ENCODE assay signal across 14 cellular contexts in the genomic region with DNA sequence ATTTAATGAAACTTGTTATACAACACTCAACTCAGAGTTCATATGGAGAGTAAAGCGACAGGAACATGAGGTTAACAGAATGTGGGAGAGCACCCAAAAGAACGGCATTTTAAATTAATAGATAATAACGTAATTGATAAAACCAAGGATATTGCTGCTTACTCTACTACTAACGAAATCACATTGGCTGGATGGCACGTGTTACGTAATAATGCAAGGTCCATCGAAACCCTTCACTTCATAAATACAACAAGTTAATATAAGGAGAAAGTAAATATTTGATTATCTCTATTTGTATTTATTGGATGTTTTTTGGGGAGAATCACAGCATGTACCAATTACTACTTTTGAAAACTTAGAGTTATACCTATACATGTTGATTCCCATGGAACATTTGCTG. TPM values are rescaled to one million over a fixed set of nuclear protein-coding genes. Genes with fewer than 3 reads are reported as not detected.
A peak's percentile ranks its signal among the peaks of the same experiment; 100 is the strongest.
DNase-seq lines count a peak whose midpoint lies in the region; ATAC-seq and TF ChIP-seq lines count a peak whose summit lies in the region.
"Had no signal": no experiment of that assay in that cellular context is flagged by ENCODE, and none has a peak within 500 bp of the region (broad histone marks: within the 10 kb centered on the region; RNA-seq: fewer than 3 reads in every experiment).

No MANE protein-coding gene starts in this region.

- BruUV-seq in Caco-2 (replicated peaks; lab: Mats Ljungman, UMichigan) = no TSS peak

- 59% methylated on average over 7 of the region's 7 CpGs for WGBS in right cardiac atrium
- WGBS in gastroesophageal sphincter (ENCODE audit: low coverage in 1 of 2), 2 donors = 15 to 26% methylated on average over 6 to 7 of the region's 7 CpGs
- WGBS in ovary, 3 donors = 63 to 80% (median 73%) methylated on average over 7 of the region's 7 CpGs

- POLR2A ChIA-PET in Caco-2 (lab: Charles Lee) = no interaction called here

- no peak for ATAC-seq in right cardiac atrium
- ATAC-seq in gastroesophageal sphincter = no peak
- ATAC-seq in HG03460 (IDR thresholded peaks at IDR 0.05; ENCODE audit: unreplicated experiment) = no peak

- DNase-seq in right cardiac atrium = no peak
- no peak for DNase-seq in cardiac septum (ENCODE audit: low spot score)
- no peak for DNase-seq in ovary
- no peak for DNase-seq in CD1c-positive myeloid dendritic cell (ENCODE audit: extremely low spot score)
- DNase-seq in SKM-1 (lab: John Stamatoyannopoulos, UW; ENCODE audit: unreplicated experiment) = no peak
- DNase-seq in Caco-2 = no peak
- DNase-seq: activated CD8-positive, alpha-beta memory T cell treated with anti-CD3 and anti-CD28 coated beads, Interleukin-2, amount 50 U/mL, for 48 hours; activated naive CD8-positive, alpha-beta T cell treated with anti-CD3 and anti-CD28 coated beads for 36 hours; immature natural killer cell; NCI-H1048; substantia nigra; WERI-Rb-1 had no signal

- TF ChIP-seq POLR2A in gastroesophageal sphincter (IDR thresholded peaks at IDR 0.05) = no peak
- TF ChIP-seq POLR2A in ovary (IDR thresholded peaks at IDR 0.05) = no peak

- H3K4me3 ChIP-seq in right cardiac atrium (ENCODE audit: low read length) (peak overlapping the region; percentile 76), gastroesophageal sphincter (peak overlapping the region; percentile 75 to 76), ovary (peak overlapping the region; percentile 84), Caco-2 (ENCODE audit: low read depth, low read length) (no peak overlapping the region)

- intact Hi-C loops in right cardiac atrium (cut with DNase I) = loop anchor here (10.0 kb wide), 2 partner anchors 349 to 1139 kb away; no protein-coding TSS in a partner anchor
- intact Hi-C loops in cardiac septum (cut with DNase I) = loop anchor here (2.0 to 10.0 kb wide), 3 partner anchors 169 to 347 kb away; no protein-coding TSS in a partner anchor
- intact Hi-C loops in ovary (cut with DNase I) = no loop called here
- intact Hi-C loops in Caco-2 (cut with micrococcal nuclease; ENCODE audit: unreplicated experiment) = no loop called here

- H3K27ac ChIP-seq in right cardiac atrium (ENCODE audit: low read length) (no peak overlapping the region), gastroesophageal sphincter (peak overlapping the region in 3 of 4 donors; percentile 74 to 94 (median 94)), ovary (no peak overlapping the region)
- H3K27ac ChIP-seq: WERI-Rb-1 had no signal

- H3K9me3 ChIP-seq in right cardiac atrium (ENCODE audit: control insufficient read depth, low read length) (no peaks in the 10 kb centered on the region), gastroesophageal sphincter (no peaks in the 10 kb centered on the region), ovary (no peaks in the 10 kb centered on the region), Caco-2 (no peaks in the 10 kb centered on the region)

- peaks cover 7% of the 10 kb centered on the region for H3K4me1 Mint-ChIP-seq in Caco-2 (ENCODE audit: low read depth, unreplicated experiment)

- no peak overlapping the region for H3K4me3 Mint-ChIP-seq in Caco-2 (ENCODE audit: unreplicated experiment)
- H3K4me3 Mint-ChIP-seq: activated naive CD8-positive, alpha-beta T cell treated with anti-CD3 and anti-CD28 coated beads for 36 hours had no signal

- no peaks in the 10 kb centered on the region for H3K9me3 Mint-ChIP-seq in Caco-2 (ENCODE audit: unreplicated experiment)
- H3K9me3 Mint-ChIP-seq: activated naive CD8-positive, alpha-beta T cell treated with anti-CD3 and anti-CD28 coated beads for 36 hours had no signal

- no peaks in the 10 kb centered on the region for H3K36me3 Mint-ChIP-seq in Caco-2 (ENCODE audit: insufficient read depth, unreplicated experiment)
- H3K36me3 Mint-ChIP-seq: activated naive CD8-positive, alpha-beta T cell treated with anti-CD3 and anti-CD28 coated beads for 36 hours; immature natural killer cell had no signal

- peaks cover 33% of the 10 kb centered on the region for H3K27me3 Mint-ChIP-seq in Caco-2 (ENCODE audit: insufficient read depth, unreplicated experiment)

- no peak overlapping the region for H3K27ac Mint-ChIP-seq in Caco-2 (ENCODE audit: unreplicated experiment)
- H3K27ac Mint-ChIP-seq: activated naive CD8-positive, alpha-beta T cell treated with anti-CD3 and anti-CD28 coated beads for 36 hours; immature natural killer cell had no signal

- no peak for TF ChIP-seq CTCF in gastroesophageal sphincter (IDR thresholded peaks at IDR 0.05)
- no peak for TF ChIP-seq CTCF in ovary (IDR thresholded peaks at IDR 0.05)
- no peak for TF ChIP-seq CTCF in Caco-2 (IDR thresholded peaks at IDR 0.05; ENCODE audit: insufficient read depth in 1 of 2, low read depth in 1 of 2, low read length in 1 of 2, severe bottlenecking in 1 of 2, unreplicated experiment in 1 of 2)

- H3K36me3 ChIP-seq in gastroesophageal sphincter (no peaks in the 10 kb centered on the region), ovary (no peaks in the 10 kb centered on the region), Caco-2 (ENCODE audit: control insufficient read depth, insufficient read depth, low read length) (no peaks in the 10 kb centered on the region)
- H3K36me3 ChIP-seq: WERI-Rb-1 had no signal

- peaks cover 6% of the 10 kb centered on the region for H3K4me1 ChIP-seq in right cardiac atrium (ENCODE audit: control insufficient read depth, insufficient read depth, low read length)
- peaks cover 0 to 41% (median 5%) of the 10 kb centered on the region in 3 donors for H3K4me1 ChIP-seq in gastroesophageal sphincter
- peaks cover 1% of the 10 kb centered on the region for H3K4me1 ChIP-seq in ovary (ENCODE audit: insufficient read depth)
- H3K4me1 ChIP-seq in Caco-2 = peaks cover 5% of the 10 kb centered on the region

- no peaks in the 10 kb centered on the region for H3K27me3 ChIP-seq in right cardiac atrium (ENCODE audit: control insufficient read depth, insufficient read depth)
- H3K27me3 ChIP-seq in gastroesophageal sphincter = no peaks in the 10 kb centered on the region
- H3K27me3 ChIP-seq in ovary = no peaks in the 10 kb centered on the region
- peaks cover 8% of the 10 kb centered on the region for H3K27me3 ChIP-seq in Caco-2 (replicated peaks; ENCODE audit: control insufficient read depth, insufficient read depth, low read length)

- CTCF ChIA-PET in Caco-2 (lab: Charles Lee) = no interaction called here

- TF ChIP-seq EP300 in gastroesophageal sphincter (IDR thresholded peaks at IDR 0.05) (no peak), ovary (IDR thresholded peaks at IDR 0.05) (no peak)

RNA-seq across cellular contexts. Expression of a gene that starts 1.5 kb away (rescaled TPM):
- 10 to 100 TPM; 45.5 to 49.9 (median 48.0) TPM for total RNA-seq in right cardiac atrium
- polyA plus RNA-seq in right cardiac atrium = 16.6 TPM
- total RNA-seq in cardiac septum = 35.6 TPM
- 10 to 100 TPM; 27.5 to 73.2 (median 39.2) TPM for total RNA-seq in gastroesophageal sphincter
- 10 to 100 TPM in 6 of 7 donors, 1 to 10 TPM in 1; 8.4 to 21.1 (median 16.6) TPM for total RNA-seq in ovary
- polyA plus RNA-seq in ovary = 10 to 100 TPM in 1 of 2 donors, 1 to 10 TPM in 1; 2.8 to 10.4 TPM
- 0.09 and 0.12 TPM in 2 replicates for total RNA-seq in Caco-2 (2022)
- total RNA-seq: activated naive CD8-positive, alpha-beta T cell treated with anti-CD3 and anti-CD28 coated beads for 36 hours had no signal

Comparison
In these comparisons a context has a peak if more than half of its experiments do, and no peak if none do; other contexts are left out.
1. H3K27ac ChIP-seq: peak in gastroesophageal sphincter (3 of 4); none in right cardiac atrium (single experiment) and ovary (0 of 2).
2. intact Hi-C loops: an anchor here in right cardiac atrium (10.0 kb wide) and cardiac septum (2.0 to 10.0 kb wide); none called in ovary and Caco-2.